18 cellular contexts compared by ENCODE assay signal in the genomic region with DNA sequence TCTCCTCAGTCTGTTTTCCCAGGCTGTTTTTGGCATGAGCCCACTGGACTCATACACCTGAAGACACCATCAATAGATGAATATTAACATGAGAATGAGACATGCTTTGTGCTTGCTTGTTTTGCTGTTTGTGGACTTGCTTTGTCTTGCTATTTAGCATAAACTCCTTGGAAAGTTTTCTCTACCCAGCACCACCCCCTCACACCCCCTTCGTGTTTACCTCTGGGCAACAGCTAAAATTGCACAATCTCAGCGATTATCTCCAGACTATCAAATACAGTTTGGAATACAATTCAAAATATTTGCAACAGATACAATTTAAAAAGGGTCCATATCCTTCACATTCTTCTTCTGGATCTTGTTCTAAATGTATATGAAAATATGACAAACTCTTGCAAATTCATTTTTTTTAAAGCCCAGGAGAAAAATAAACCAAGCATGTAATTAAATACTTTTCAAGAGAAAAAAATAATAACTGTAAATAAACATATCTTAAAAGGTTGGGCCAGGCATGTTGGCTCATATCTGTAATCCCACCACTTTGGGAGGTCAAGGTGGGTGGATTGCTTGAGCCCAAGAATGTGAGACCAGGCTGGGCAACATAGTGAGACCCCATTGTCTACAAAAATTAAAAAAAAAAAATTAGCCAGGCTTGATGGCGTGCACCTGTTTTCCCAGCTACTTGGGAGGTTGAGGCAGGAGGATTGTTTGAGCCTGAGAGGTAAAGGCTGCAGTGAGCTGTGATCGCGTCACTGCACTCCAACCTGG.
"Had no signal": no experiment of that assay in that cellular context is flagged by ENCODE, and none has a peak within 500 bp of the region (broad histone marks: within the 10 kb centered on the region; RNA-seq: fewer than 3 reads in every experiment).

No MANE protein-coding gene starts in this region.

- H3K4me1 ChIP-seq: gastroesophageal sphincter, left lung, tibial artery had no signal

- H3K4me3 Mint-ChIP-seq: activated T-helper 1 cell treated with anti-CD3 and anti-CD28 coated beads, Interleukin-12 subunit alpha, Interleukin-12 subunit beta, Interleukin-2, Interleukin-4 antibody, amounts not matched to agents 30 ng/mL and 10 ng/mL and 1 ng/mL, durations not matched to agents 14 hours and 24 hours and 36 hours had no signal

- DNase-seq: activated CD4-positive, alpha-beta T cell treated with anti-CD3 and anti-CD28 coated beads, Interleukin-2, amount 50 U/mL, for 1 hour; activated gamma-delta T cell treated with Interleukin-2 at 50 U/mL for 16 hours; amniotic stem cell; effector CD4-positive, alpha-beta T cell; heart right ventricle; islet precursor cell; left lung; occipital lobe; stimulated activated CD4-positive, alpha-beta T cell treated with anti-CD3 and anti-CD28 coated beads, Interleukin-2, amount 100 ng/mL, for 24 hours; stimulated activated naive CD4-positive, alpha-beta T cell treated with Interleukin-2 at 50 U/mL for 16 hours; substantia nigra; T-helper 1 cell; tibial artery had no signal

- ATAC-seq: activated CD4-positive, CD25-positive, alpha-beta regulatory T cell treated with anti-CD3 and anti-CD28 coated beads, Interleukin-2, amount 50 U/mL, for 24 hours; activated naive CD4-positive, alpha-beta T cell treated with anti-CD3 and anti-CD28 coated beads, Interleukin-2, amount 50 U/mL, for 72 hours; esophagus mucosa; gastroesophageal sphincter; heart right ventricle; left lung had no signal

- H3K27ac Mint-ChIP-seq: activated naive CD4-positive, alpha-beta T cell treated with anti-CD3 and anti-CD28 coated beads, Interleukin-2, amount 50 U/mL, for 72 hours; activated T-helper 1 cell treated with anti-CD3 and anti-CD28 coated beads, Interleukin-12 subunit alpha, Interleukin-12 subunit beta, Interleukin-2, Interleukin-4 antibody, amounts not matched to agents 30 ng/mL and 10 ng/mL and 1 ng/mL, durations not matched to agents 14 hours and 24 hours and 36 hours had no signal

- H3K9me3 Mint-ChIP-seq: activated naive CD4-positive, alpha-beta T cell treated with anti-CD3 and anti-CD28 coated beads, Interleukin-2, amount 50 U/mL, for 72 hours; activated T-helper 1 cell treated with anti-CD3 and anti-CD28 coated beads, Interleukin-12 subunit alpha, Interleukin-12 subunit beta, Interleukin-2, Interleukin-4 antibody, amounts not matched to agents 30 ng/mL and 10 ng/mL and 1 ng/mL, durations not matched to agents 14 hours and 24 hours and 36 hours had no signal

- H3K9me3 ChIP-seq: gastroesophageal sphincter, heart right ventricle, left lung, tibial artery had no signal

- H3K36me3 ChIP-seq: gastroesophageal sphincter, heart right ventricle, left lung, tibial artery had no signal

- H3K36me3 Mint-ChIP-seq: activated naive CD4-positive, alpha-beta T cell treated with anti-CD3 and anti-CD28 coated beads, Interleukin-2, amount 50 U/mL, for 72 hours had no signal

- H3K27ac ChIP-seq: gastroesophageal sphincter, heart right ventricle, left lung, tibial artery had no signal

- H3K4me3 ChIP-seq: gastroesophageal sphincter, heart right ventricle, left lung, tibial artery had no signal

- H3K27me3 ChIP-seq: left lung, tibial artery had no signal
